In the genomic region with DNA sequence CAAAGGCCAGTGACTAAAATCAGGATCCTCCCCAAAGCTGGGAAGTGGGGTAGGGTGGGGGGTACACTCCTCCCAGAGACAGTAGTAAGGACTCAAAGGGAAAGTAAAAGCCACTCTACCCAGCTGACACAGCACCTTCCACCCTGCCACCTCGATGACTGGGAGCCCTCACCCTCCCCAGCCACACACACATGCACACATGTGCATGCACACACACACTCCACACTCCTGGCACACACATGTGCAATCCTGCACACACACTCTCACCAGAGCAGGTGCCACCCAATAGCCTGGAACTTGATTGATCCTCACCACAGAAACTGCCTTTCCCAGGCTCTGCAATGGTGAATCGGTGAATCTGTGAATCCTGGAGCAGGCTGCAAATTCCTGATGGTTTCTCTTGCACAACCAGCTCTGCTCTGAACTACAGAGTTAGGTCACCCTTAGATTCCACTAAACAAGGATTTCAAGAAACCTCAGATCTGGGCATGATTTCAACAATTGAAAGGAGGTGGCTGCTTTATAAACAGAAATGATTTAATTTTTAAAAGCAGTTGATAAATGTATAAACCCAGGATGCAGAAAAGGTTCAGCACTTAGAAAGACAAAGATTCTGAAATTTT, we compare ENCODE assay signal across 18 cellular contexts. TPM values are rescaled to one million over a fixed set of nuclear protein-coding genes. Genes with fewer than 3 reads are reported as not detected.
DNase-seq lines count a peak whose midpoint lies in the region; TF ChIP-seq lines count a peak whose summit lies in the region.
"Had no signal": no experiment of that assay in that cellular context is flagged by ENCODE, and none has a peak within 500 bp of the region (broad histone marks: within the 10 kb centered on the region; RNA-seq: fewer than 3 reads in every experiment).

No MANE protein-coding gene starts in this region.

- intact Hi-C loops in breast epithelium (cut with DNase I; ENCODE audit: low total_unique reads): no loop called here

- peaks cover 9% of the 10 kb centered on the region for H3K4me1 Mint-ChIP-seq in activated T-cell treated with anti-CD3 and anti-CD28 coated beads, Interleukin-2, amount 50 U/mL, for 24 hours (ENCODE audit: low read depth)

- H3K36me3 Mint-ChIP-seq in activated T-cell treated with anti-CD3 and anti-CD28 coated beads, Interleukin-2, amount 50 U/mL, for 24 hours (ENCODE audit: low read depth): no peaks in the 10 kb centered on the region

- H3K9me3 Mint-ChIP-seq in activated T-cell treated with anti-CD3 and anti-CD28 coated beads, Interleukin-2, amount 50 U/mL, for 24 hours: no peaks in the 10 kb centered on the region
- H3K9me3 Mint-ChIP-seq: activated naive CD4-positive, alpha-beta T cell treated with anti-CD3 and anti-CD28 coated beads for 36 hours had no signal

- no peak overlapping the region for H3K4me3 Mint-ChIP-seq in activated T-cell treated with anti-CD3 and anti-CD28 coated beads, Interleukin-2, amount 50 U/mL, for 24 hours
- H3K4me3 Mint-ChIP-seq: activated naive CD4-positive, alpha-beta T cell treated with anti-CD3 and anti-CD28 coated beads for 36 hours; HFFc6 had no signal

- no peaks in the 10 kb centered on the region for H3K9me2 ChIP-seq in hepatocyte (replicated peaks; ENCODE audit: insufficient read depth)

- no peak for TF ChIP-seq POLR2A in breast epithelium (IDR thresholded peaks at IDR 0.05)

- H3K27ac ChIP-seq in breast epithelium (peak overlapping the region; percentile 62 to 76), hepatocyte (peak overlapping the region; percentile 70), temporal lobe (ENCODE audit: low read depth, low read length) (peak overlapping the region; percentile 5)
- H3K27ac ChIP-seq: 22Rv1, neutrophil, thoracic aorta had no signal

- DNase-seq in DMS79 treated with DMSO at 0.1 percent for 48 hours (lab: John Stamatoyannopoulos, UW) (peak; percentile 10), DMS79 (lab: John Stamatoyannopoulos, UW) (no peak), breast epithelium (ENCODE audit: low spot score in 2 of 2) (no peak), hepatocyte (ENCODE audit: low spot score) (peak; percentile 30), HPDE6-E6E7 (ENCODE audit: extremely low spot score) (no peak), HK-2 (ENCODE audit: unreplicated experiment) (no peak)
- DNase-seq in activated T-cell treated with anti-CD3 and anti-CD28 coated beads, Interleukin-2, amount 50 U/mL, for 24 hours: no peak
- DNase-seq: activated CD4-positive, alpha-beta T cell treated with anti-CD3 and anti-CD28 coated beads, Interleukin-2, amount 50 U/mL, for 1 hour; activated naive CD4-positive, alpha-beta T cell treated with anti-CD3 and anti-CD28 coated beads for 36 hours; dorsolateral prefrontal cortex; HFFc6; MM.1S; NCI-H526 treated with DMSO at 0.1 percent for 48 hours had no signal

- H4K20me1 ChIP-seq in hepatocyte (ENCODE audit: insufficient read depth, poor library complexity, severe bottlenecking): peaks cover 6% of the 10 kb centered on the region

- peak overlapping the region; percentile 60 for H3K4me2 ChIP-seq in hepatocyte

- peaks cover 56% of the 10 kb centered on the region for H3K79me2 ChIP-seq in hepatocyte

- H3K4me3 ChIP-seq in breast epithelium (peak overlapping the region in 2 of 3 donors; percentile 34 to 47), hepatocyte (no peak overlapping the region)
- H3K4me3 ChIP-seq: thoracic aorta had no signal

- H2AFZ ChIP-seq in hepatocyte: no peak overlapping the region

- H3K4me1 ChIP-seq in breast epithelium (no peaks in the 10 kb centered on the region), hepatocyte (ENCODE audit: insufficient read depth) (peaks cover 49% of the 10 kb centered on the region)

- no peak overlapping the region for H3K27ac Mint-ChIP-seq in activated T-cell treated with anti-CD3 and anti-CD28 coated beads, Interleukin-2, amount 50 U/mL, for 24 hours
- H3K27ac Mint-ChIP-seq: activated naive CD4-positive, alpha-beta T cell treated with anti-CD3 and anti-CD28 coated beads for 36 hours; HFFc6 had no signal

- TF ChIP-seq CTCF in breast epithelium (IDR thresholded peaks at IDR 0.05) (no peak), hepatocyte (IDR thresholded peaks at IDR 0.05; ENCODE audit: poor library complexity) (no peak)

- H3K36me3 ChIP-seq in breast epithelium (no peaks in the 10 kb centered on the region), hepatocyte (replicated peaks; ENCODE audit: insufficient read depth, low read depth) (no peaks in the 10 kb centered on the region)
- H3K36me3 ChIP-seq: neutrophil, thoracic aorta had no signal

- H3K9me3 ChIP-seq in breast epithelium (no peaks in the 10 kb centered on the region), hepatocyte (ENCODE audit: low read depth) (no peaks in the 10 kb centered on the region)
- H3K9me3 ChIP-seq: neutrophil, thoracic aorta had no signal

- H3K27me3 ChIP-seq in breast epithelium (peaks cover 0 to 40% of the 10 kb centered on the region in 2 donors), hepatocyte (no peaks in the 10 kb centered on the region)
- H3K27me3 ChIP-seq: neutrophil had no signal

- H3K27me3 Mint-ChIP-seq in activated T-cell treated with anti-CD3 and anti-CD28 coated beads, Interleukin-2, amount 50 U/mL, for 24 hours: peaks cover 50% of the 10 kb centered on the region

- 35% methylated on average over 2 of the region's 2 CpGs for WGBS in hepatocyte (ENCODE audit: low lambda C conversion rate, missing lambda C conversion rate)

RNA-seq across cellular contexts. Expression of a gene that starts 21.5 kb away (rescaled TPM):
- total RNA-seq in breast epithelium (10 to 100 TPM; 14.1 to 39.2 (median 23.0) TPM), hepatocyte (93.3 and 94.6 TPM in 2 replicates), temporal lobe (15.5 TPM)
- polyA plus RNA-seq in hepatocyte: 52.1 and 53.0 TPM in 2 replicates
- total RNA-seq: G401 had no signal

Comparison
In these comparisons a context has a peak if more than half of its experiments do, and no peak if none do; other contexts are left out.
1. DNase-seq: peak in DMS79 treated with DMSO at 0.1 percent for 48 hours (single experiment) and hepatocyte (single experiment); none in DMS79 (single experiment), breast epithelium (0 of 2), activated T-cell treated with anti-CD3 and anti-CD28 coated beads, Interleukin-2, amount 50 U/mL, for 24 hours (single experiment), HPDE6-E6E7 (single experiment) and HK-2 (single experiment).
2. H3K27ac ChIP-seq: peak in every context shown above with its lines; median percentile 70 in hepatocyte; 69 in breast epithelium; 5 in temporal lobe.